Comparison of ENCODE assay signal across 8 cellular contexts in genomic region chr18:63848159-63848558, GRCh38. TPM values are rescaled to one million over a fixed set of nuclear protein-coding genes. Genes with fewer than 3 reads are reported as not detected.
A peak's percentile ranks its signal among the peaks of the same experiment; 100 is the strongest.
DNase-seq lines count a peak whose midpoint lies in the region; ATAC-seq and TF ChIP-seq lines count a peak whose summit lies in the region.

No MANE protein-coding gene starts in this region.

- H3K4me3 ChIP-seq in heart left ventricle (no peak overlapping the region), cardiac fibroblast (replicated peaks in 1 of 2; ENCODE audit: low read depth in 2 of 2, low read length in 2 of 2) (no peak overlapping the region)

- H3K4me3 Mint-ChIP-seq in activated naive CD8-positive, alpha-beta T cell treated with anti-CD3 and anti-CD28 coated beads for 36 hours: no peak overlapping the region

- WGBS in heart left ventricle, 4 donors: 3 to 4% (median 3%) methylated on average over 2 of the region's 2 CpGs

- no peaks in the 10 kb centered on the region for H3K9me3 Mint-ChIP-seq in activated naive CD8-positive, alpha-beta T cell treated with anti-CD3 and anti-CD28 coated beads for 36 hours

- intact Hi-C loops in heart left ventricle (cut with DNase I): loop anchor here in 9 of 10 donors (2.0 to 10.0 kb wide), 3 partner anchors 329 to 333 kb away; no protein-coding TSS in a partner anchor
- intact Hi-C loops in left ventricle myocardium superior (cut with micrococcal nuclease): loop anchor here (10.0 kb wide), 1 partner anchor 333 kb away; no protein-coding TSS in a partner anchor

- no peaks in the 10 kb centered on the region for H3K4me1 Mint-ChIP-seq in activated naive CD8-positive, alpha-beta T cell treated with anti-CD3 and anti-CD28 coated beads for 36 hours

- H3K36me3 ChIP-seq in heart left ventricle: no peaks in the 10 kb centered on the region

- H3K9me3 ChIP-seq in heart left ventricle: no peaks in the 10 kb centered on the region

- no peaks in the 10 kb centered on the region for H3K36me3 Mint-ChIP-seq in activated naive CD8-positive, alpha-beta T cell treated with anti-CD3 and anti-CD28 coated beads for 36 hours

- H3K27ac Mint-ChIP-seq in activated naive CD8-positive, alpha-beta T cell treated with anti-CD3 and anti-CD28 coated beads for 36 hours: no peak overlapping the region

- ATAC-seq in heart left ventricle: no peak
- no peak for ATAC-seq in left ventricle myocardium superior
- peak; percentile 59 for ATAC-seq in HG02938 (IDR thresholded peaks at IDR 0.05; ENCODE audit: unreplicated experiment)

- DNase-seq in heart left ventricle (no peak), left ventricle myocardium superior (no peak), NCI-H69 (lab: John Stamatoyannopoulos, UW) (peak; percentile 88), cardiac fibroblast (ENCODE audit: low read depth in 2 of 2) (peak; percentile 75 to 80), midbrain (lab: John Stamatoyannopoulos, UW) (peak; percentile 17), middle frontal gyrus (ENCODE audit: extremely low spot score, low spot score) (no peak)
- DNase-seq in activated naive CD8-positive, alpha-beta T cell treated with anti-CD3 and anti-CD28 coated beads for 36 hours: no peak

- H3K27ac ChIP-seq in heart left ventricle: no peak overlapping the region

- TF ChIP-seq POLR2A in heart left ventricle (IDR thresholded peaks at IDR 0.05): no peak

- no peaks in the 10 kb centered on the region for H3K4me1 ChIP-seq in heart left ventricle

- H3K27me3 Mint-ChIP-seq in activated naive CD8-positive, alpha-beta T cell treated with anti-CD3 and anti-CD28 coated beads for 36 hours: peaks cover 19% of the 10 kb centered on the region

- peaks cover 0 to 6% (median 0%) of the 10 kb centered on the region in 9 donors for H3K27me3 ChIP-seq in heart left ventricle

- TF ChIP-seq CTCF in heart left ventricle (IDR thresholded peaks at IDR 0.05): peak in 7 of 12 donors; percentile 21 to 49 (median 38)
- TF ChIP-seq CTCF in cardiac fibroblast (IDR thresholded peaks at IDR 0.05; ENCODE audit: low read depth, low read length): peak; percentile 59

RNA-seq across cellular contexts. Expression of gene SERPINB2, which starts 39.3 kb away (rescaled TPM):
- 1 to 10 TPM in 1 of 9 donors, under 1 TPM in 3, not detected in 5; 0.27 to 1.2 (median 0.58) TPM for total RNA-seq in heart left ventricle
- polyA plus RNA-seq in heart left ventricle: under 1 TPM in 1 of 2 donors, not detected in 1; 0.10 TPM
- not detected for total RNA-seq in left ventricle myocardium superior
- total RNA-seq in activated naive CD8-positive, alpha-beta T cell treated with anti-CD3 and anti-CD28 coated beads for 36 hours: not detected

RNA-seq across cellular contexts. Expression of gene SERPINB10, which starts 59.6 kb away (rescaled TPM):
- total RNA-seq in heart left ventricle (under 1 TPM in 1 of 9 donors, not detected in 8; 0.20 TPM), left ventricle myocardium superior (not detected)
- polyA plus RNA-seq in heart left ventricle: not detected
- under 1 TPM in 1 of 2 experiments, not detected in 1; 0.14 TPM for total RNA-seq in activated naive CD8-positive, alpha-beta T cell treated with anti-CD3 and anti-CD28 coated beads for 36 hours

Comparison
In these comparisons a context has a peak if more than half of its experiments do, and no peak if none do; other contexts are left out.
1. DNase-seq: peak in NCI-H69 (single experiment), cardiac fibroblast (2 of 2) and midbrain (single experiment); none in heart left ventricle (0 of 5), left ventricle myocardium superior (single experiment), activated naive CD8-positive, alpha-beta T cell treated with anti-CD3 and anti-CD28 coated beads for 36 hours (single experiment) and middle frontal gyrus (single experiment).